In the genomic region with DNA sequence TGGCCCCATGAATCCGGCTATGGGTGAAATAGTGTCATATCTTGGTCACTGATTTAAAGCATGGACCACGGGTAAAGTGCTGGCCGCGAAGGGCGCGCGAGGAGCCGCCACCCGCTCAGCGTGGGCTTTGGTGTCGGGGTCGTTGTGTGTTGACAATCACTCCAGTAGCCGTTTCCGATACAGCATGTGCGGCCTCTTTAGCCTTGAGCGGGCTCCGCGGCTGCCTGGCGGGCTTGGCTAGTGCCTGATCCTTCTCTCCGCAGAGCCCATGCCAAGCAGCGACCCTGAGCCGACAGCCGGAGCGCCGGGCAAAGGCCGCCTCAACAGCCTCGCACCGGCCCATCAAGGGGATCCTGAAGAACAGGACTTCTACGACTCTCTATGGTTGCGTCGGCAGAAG, we compare ENCODE assay signal across 25 cellular contexts.
"Had no signal": no experiment of that assay in that cellular context is flagged by ENCODE, and none has a peak within 500 bp of the region (broad histone marks: within the 10 kb centered on the region; RNA-seq: fewer than 3 reads in every experiment).

No MANE protein-coding gene starts in this region.

- H3K27me3 ChIP-seq: colonic mucosa, esophagus squamous epithelium, gastrocnemius medialis, heart right ventricle, left lung had no signal

- H3K9me3 ChIP-seq: colonic mucosa, esophagus squamous epithelium, gastrocnemius medialis, heart right ventricle, left lung, lower lobe of right lung, mucosa of descending colon had no signal

- H3K4me1 ChIP-seq: colonic mucosa, esophagus squamous epithelium, gastrocnemius medialis, heart right ventricle, left lung, lower lobe of right lung had no signal

- H3K4me1 Mint-ChIP-seq: mesothelial cell of epicardium had no signal

- H3K36me3 ChIP-seq: colonic mucosa, esophagus squamous epithelium, gastrocnemius medialis, heart right ventricle, left lung, lower lobe of right lung had no signal

- H3K27ac Mint-ChIP-seq: dendritic cell treated with granulocyte-macrophage colony-stimulating factor and Interleukin-4, amounts not matched to agents 40 ng/mL and 50 ng/mL, for 4 days; effector memory CD8-positive, alpha-beta T cell; endodermal cell; mesothelial cell of epicardium had no signal

- H3K27ac ChIP-seq: colonic mucosa, epithelial cell of prostate, esophagus squamous epithelium, gastrocnemius medialis, heart right ventricle, left lung, lower lobe of right lung had no signal

- H3K4me3 Mint-ChIP-seq: dendritic cell treated with granulocyte-macrophage colony-stimulating factor and Interleukin-4, amounts not matched to agents 40 ng/mL and 50 ng/mL, for 4 days; effector memory CD8-positive, alpha-beta T cell; endodermal cell; mesothelial cell of epicardium; naive B cell had no signal

- H3K9me3 Mint-ChIP-seq: dendritic cell treated with granulocyte-macrophage colony-stimulating factor and Interleukin-4, amounts not matched to agents 40 ng/mL and 50 ng/mL, for 4 days; effector memory CD8-positive, alpha-beta T cell; endodermal cell; mesothelial cell of epicardium; naive B cell had no signal

- H3K27me3 Mint-ChIP-seq: dendritic cell treated with granulocyte-macrophage colony-stimulating factor and Interleukin-4, amounts not matched to agents 40 ng/mL and 50 ng/mL, for 4 days; effector memory CD8-positive, alpha-beta T cell; naive B cell had no signal

- H3K36me3 Mint-ChIP-seq: mesothelial cell of epicardium, naive B cell had no signal

- DNase-seq: colonic mucosa; cortex of kidney; effector CD8-positive, alpha-beta T cell; effector memory CD8-positive, alpha-beta T cell; endodermal cell; erythroblast; esophagus squamous epithelium; foreskin fibroblast; foreskin melanocyte; gastrocnemius medialis; glutamatergic neuron; head of caudate nucleus; heart right ventricle; hippocampal formation; left cardiac atrium; left ventricle myocardium superior; lower lobe of right lung; mesenchymal stem cell; mucosa of descending colon; naive B cell had no signal

- H3K4me3 ChIP-seq: colonic mucosa, esophagus squamous epithelium, gastrocnemius medialis, heart right ventricle, left lung, lower lobe of right lung, mucosa of descending colon had no signal

- ATAC-seq: effector memory CD8-positive, alpha-beta T cell; esophagus mucosa; gastrocnemius medialis; heart right ventricle; left cardiac atrium; left lung; left ventricle myocardium superior; lower lobe of right lung; mucosa of descending colon had no signal
